ENCODE assay signal across 9 cellular contexts in the genomic region with DNA sequence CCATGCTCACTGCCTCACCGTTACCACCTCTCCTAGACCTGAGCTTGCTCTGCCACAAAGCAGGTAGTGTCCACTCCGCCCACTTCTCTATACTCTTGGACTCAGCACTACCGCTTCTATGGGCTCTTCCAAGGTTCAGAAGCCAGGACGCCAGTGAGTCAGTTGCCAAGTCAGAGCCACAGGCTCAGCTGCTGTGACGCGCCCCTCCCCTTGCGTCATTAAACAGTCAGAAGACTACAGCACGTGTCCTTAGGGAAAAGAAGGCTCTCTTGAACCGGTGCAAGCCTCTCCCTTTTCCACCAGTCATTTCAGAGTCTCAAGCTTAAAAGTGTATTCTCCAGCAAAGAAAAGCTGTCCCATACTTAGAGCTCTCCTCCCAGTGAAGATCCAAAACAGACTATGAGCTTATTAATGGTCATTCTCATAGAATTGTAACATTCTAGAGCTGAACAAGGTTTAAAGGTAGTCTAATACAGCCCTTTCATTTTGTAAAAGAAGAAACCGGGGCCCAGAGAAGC. TPM values are rescaled to one million over a fixed set of nuclear protein-coding genes. Genes with fewer than 3 reads are reported as not detected.
A peak's percentile ranks its signal among the peaks of the same experiment; 100 is the strongest.
DNase-seq lines count a peak whose midpoint lies in the region; ATAC-seq, FAIRE-seq and TF ChIP-seq lines count a peak whose summit lies in the region.
"Had no signal": no experiment of that assay in that cellular context is flagged by ENCODE, and none has a peak within 500 bp of the region (broad histone marks: within the 10 kb centered on the region; RNA-seq: fewer than 3 reads in every experiment).

No MANE protein-coding gene starts in this region.

- peak overlapping the region; percentile 33 to 91 (median 78) for H3K27ac Mint-ChIP-seq in CD14-positive monocyte
- H3K27ac Mint-ChIP-seq in activated CD8-positive, alpha-beta T cell treated with anti-CD3 and anti-CD28 coated beads, Interleukin-2, amount 10 ng/mL, durations not matched to agents 7 days and 5 days, result no peak overlapping the region
- H3K27ac Mint-ChIP-seq: activated naive CD8-positive, alpha-beta T cell treated with anti-CD3 and anti-CD28 coated beads, Interleukin-2, amount 10 ng/mL, durations not matched to agents 7 days and 5 days had no signal

- DNase-seq in CD14-positive monocyte (ENCODE audit: low spot score) (peak; percentile 89), GOT3 (lab: John Stamatoyannopoulos, UW) (peak; percentile 52), NCI-H69 (lab: John Stamatoyannopoulos, UW) (peak; percentile 96), pancreas (peak; percentile 79 to 91 (median 89))
- DNase-seq in activated CD8-positive, alpha-beta T cell treated with anti-CD3 and anti-CD28 coated beads, Interleukin-2, amount 10 ng/mL, durations not matched to agents 7 days and 5 days, result no peak
- DNase-seq in activated T-cell treated with anti-CD3 and anti-CD28 coated beads, Interleukin-2, amount 50 U/mL, for 48 hours, result no peak
- DNase-seq: activated naive CD8-positive, alpha-beta T cell treated with anti-CD3 and anti-CD28 coated beads, Interleukin-2, amount 10 ng/mL, durations not matched to agents 7 days and 5 days had no signal

- H3K4me3 Mint-ChIP-seq in CD14-positive monocyte, result no peak overlapping the region
- no peak overlapping the region for H3K4me3 Mint-ChIP-seq in activated CD8-positive, alpha-beta T cell treated with anti-CD3 and anti-CD28 coated beads, Interleukin-2, amount 10 ng/mL, durations not matched to agents 7 days and 5 days
- H3K4me3 Mint-ChIP-seq: activated naive CD8-positive, alpha-beta T cell treated with anti-CD3 and anti-CD28 coated beads, Interleukin-2, amount 10 ng/mL, durations not matched to agents 7 days and 5 days had no signal

- no peaks in the 10 kb centered on the region for H3K9me3 ChIP-seq in pancreas

- peak overlapping the region; percentile 44 to 87 (median 68) for H3K27ac ChIP-seq in pancreas

- H3K36me3 ChIP-seq in pancreas, result no peaks in the 10 kb centered on the region

- TF ChIP-seq CTCF in CD14-positive monocyte (IDR thresholded peaks at IDR 0.05), result no peak
- TF ChIP-seq CTCF in pancreas (IDR thresholded peaks at IDR 0.05), result no peak

- WGBS in pancreas, 2 donors, result 42 to 44% methylated on average over 10 of the region's 10 CpGs

- FAIRE-seq in pancreas (lab: Jason Lieb, UNC), result no peak

- ATAC-seq in esophagus mucosa (peak; percentile 97), pancreas (peak; percentile 88 to 92 (median 90)), HG02981 (IDR thresholded peaks at IDR 0.05; ENCODE audit: unreplicated experiment) (no peak)
- ATAC-seq in activated CD8-positive, alpha-beta T cell treated with anti-CD3 and anti-CD28 coated beads, Interleukin-2, amount 10 ng/mL, durations not matched to agents 7 days and 5 days, result no peak

- H3K36me3 Mint-ChIP-seq in CD14-positive monocyte, result peaks cover 0 to 3% of the 10 kb centered on the region in 2 donors
- no peaks in the 10 kb centered on the region for H3K36me3 Mint-ChIP-seq in activated CD8-positive, alpha-beta T cell treated with anti-CD3 and anti-CD28 coated beads, Interleukin-2, amount 10 ng/mL, durations not matched to agents 7 days and 5 days (ENCODE audit: low read depth)
- H3K36me3 Mint-ChIP-seq: activated naive CD8-positive, alpha-beta T cell treated with anti-CD3 and anti-CD28 coated beads, Interleukin-2, amount 10 ng/mL, durations not matched to agents 7 days and 5 days had no signal

- H3K4me1 Mint-ChIP-seq in CD14-positive monocyte, result peaks cover 25% of the 10 kb centered on the region
- H3K4me1 Mint-ChIP-seq in activated CD8-positive, alpha-beta T cell treated with anti-CD3 and anti-CD28 coated beads, Interleukin-2, amount 10 ng/mL, durations not matched to agents 7 days and 5 days (ENCODE audit: low read depth), result no peaks in the 10 kb centered on the region
- H3K4me1 Mint-ChIP-seq: activated naive CD8-positive, alpha-beta T cell treated with anti-CD3 and anti-CD28 coated beads, Interleukin-2, amount 10 ng/mL, durations not matched to agents 7 days and 5 days had no signal

- peaks cover 3 to 8% (median 4%) of the 10 kb centered on the region in 3 donors for H3K27me3 Mint-ChIP-seq in CD14-positive monocyte (ENCODE audit: low read depth in 3 of 3)
- peaks cover 4% of the 10 kb centered on the region for H3K27me3 Mint-ChIP-seq in activated CD8-positive, alpha-beta T cell treated with anti-CD3 and anti-CD28 coated beads, Interleukin-2, amount 10 ng/mL, durations not matched to agents 7 days and 5 days (ENCODE audit: low read depth)

- no peaks in the 10 kb centered on the region for H3K27me3 ChIP-seq in pancreas

- POLR2A ChIA-PET in activated CD8-positive, alpha-beta T cell treated with anti-CD3 and anti-CD28 coated beads, Interleukin-2, amount 10 ng/mL, durations not matched to agents 7 days and 5 days (lab: Charles Lee), result no interaction called here

- H3K4me3 ChIP-seq in pancreas, result no peak overlapping the region

- intact Hi-C loops in CD14-positive monocyte (cut with micrococcal nuclease), result no loop called here
- intact Hi-C loops in pancreas (cut with DNase I), result no loop called here

- H3K9me3 Mint-ChIP-seq in CD14-positive monocyte, result peaks cover 0 to 1% (median 0%) of the 10 kb centered on the region in 7 donors
- H3K9me3 Mint-ChIP-seq in activated CD8-positive, alpha-beta T cell treated with anti-CD3 and anti-CD28 coated beads, Interleukin-2, amount 10 ng/mL, durations not matched to agents 7 days and 5 days (ENCODE audit: insufficient read depth), result no peaks in the 10 kb centered on the region
- H3K9me3 Mint-ChIP-seq: activated naive CD8-positive, alpha-beta T cell treated with anti-CD3 and anti-CD28 coated beads, Interleukin-2, amount 10 ng/mL, durations not matched to agents 7 days and 5 days had no signal

- CTCF ChIA-PET in activated CD8-positive, alpha-beta T cell treated with anti-CD3 and anti-CD28 coated beads, Interleukin-2, amount 10 ng/mL, durations not matched to agents 7 days and 5 days (lab: Charles Lee), result no interaction called here

- H3K4me1 ChIP-seq in pancreas, result peaks cover 21 to 27% (median 23%) of the 10 kb centered on the region in 3 donors

RNA-seq across cellular contexts. Expression of gene MET, which starts 41.0 kb away (rescaled TPM):
- polyA plus RNA-seq in CD14-positive monocyte (not detected), pancreas (1 to 10 TPM; 2.0 to 2.7 TPM)
- total RNA-seq in esophagus mucosa (10.4 TPM), pancreas (10 to 100 TPM; 10.7 to 23.5 (median 17.9) TPM)
- total RNA-seq in activated CD8-positive, alpha-beta T cell treated with anti-CD3 and anti-CD28 coated beads, Interleukin-2, amount 10 ng/mL, durations not matched to agents 7 days and 5 days, result not detected
- total RNA-seq: activated naive CD8-positive, alpha-beta T cell treated with anti-CD3 and anti-CD28 coated beads, Interleukin-2, amount 10 ng/mL, durations not matched to agents 7 days and 5 days had no signal

Comparison
In these comparisons a context has a peak if more than half of its experiments do, and no peak if none do; other contexts are left out.
1. DNase-seq: peak in CD14-positive monocyte (single experiment), GOT3 (single experiment), NCI-H69 (single experiment) and pancreas (6 of 6); none in activated CD8-positive, alpha-beta T cell treated with anti-CD3 and anti-CD28 coated beads, Interleukin-2, amount 10 ng/mL, durations not matched to agents 7 days and 5 days (single experiment) and activated T-cell treated with anti-CD3 and anti-CD28 coated beads, Interleukin-2, amount 50 U/mL, for 48 hours (0 of 2).
2. ATAC-seq: peak in esophagus mucosa (single experiment) and pancreas (4 of 4); none in activated CD8-positive, alpha-beta T cell treated with anti-CD3 and anti-CD28 coated beads, Interleukin-2, amount 10 ng/mL, durations not matched to agents 7 days and 5 days (single experiment) and HG02981 (single experiment).
3. RNA of gene MET, which starts 41.0 kb away (total RNA-seq): 10.7 to 23.5 TPM in pancreas and 10.4 TPM in esophagus mucosa (single experiment); not detected in activated CD8-positive, alpha-beta T cell treated with anti-CD3 and anti-CD28 coated beads, Interleukin-2, amount 10 ng/mL, durations not matched to agents 7 days and 5 days; every median in the first group is over 10 times any median in the second.